In the genomic region with DNA sequence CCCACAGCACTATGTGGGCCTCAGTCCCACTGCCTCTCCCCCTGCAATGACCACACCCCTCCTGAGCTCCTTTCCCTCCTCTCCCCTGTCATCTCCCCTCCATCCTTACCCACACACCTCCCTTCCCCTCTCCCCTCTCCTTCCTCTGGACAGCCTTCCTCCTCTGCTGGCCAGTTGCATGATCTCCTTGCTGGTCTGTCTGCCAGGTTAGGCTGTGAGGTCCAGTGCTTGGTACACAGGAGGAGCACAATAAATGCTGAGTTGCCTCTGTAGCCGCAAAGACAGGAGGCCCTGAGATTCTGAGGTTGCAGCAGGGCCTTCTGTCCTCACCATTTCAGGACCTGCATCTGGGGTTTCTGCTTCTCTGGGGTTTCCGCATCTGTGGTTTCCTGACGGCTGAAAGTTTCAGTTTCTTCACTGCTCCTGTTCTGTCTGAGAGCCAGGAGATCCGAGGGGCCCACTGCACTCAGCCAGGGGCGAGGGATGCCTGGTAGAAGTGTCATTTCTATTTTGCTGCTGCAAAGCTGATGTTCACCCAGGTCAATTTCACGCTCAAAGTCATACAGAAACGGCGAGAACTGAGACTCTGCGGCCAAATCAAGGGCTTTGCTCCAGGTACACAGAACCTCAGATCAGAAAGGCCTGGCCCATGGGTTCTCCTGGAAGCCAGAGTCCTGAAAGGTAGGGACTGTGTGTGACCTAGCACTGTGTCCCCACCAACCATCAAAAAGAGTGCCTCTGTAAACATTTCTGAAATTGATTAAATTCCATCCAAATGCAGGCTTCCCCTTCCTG, we compare ENCODE assay signal across 9 cellular contexts. TPM values are rescaled to one million over a fixed set of nuclear protein-coding genes. Genes with fewer than 3 reads are reported as not detected.
DNase-seq lines count a peak whose midpoint lies in the region; ATAC-seq and TF ChIP-seq lines count a peak whose summit lies in the region.
"Had no signal": no experiment of that assay in that cellular context is flagged by ENCODE, and none has a peak within 500 bp of the region (broad histone marks: within the 10 kb centered on the region; RNA-seq: fewer than 3 reads in every experiment).

No MANE protein-coding gene starts in this region.

- no peak for DNase-seq in WERI-Rb-1
- DNase-seq in natural killer cell: no peak
- DNase-seq in NCI-H774 (lab: John Stamatoyannopoulos, UW): no peak
- no peak for DNase-seq in DMS79 (lab: John Stamatoyannopoulos, UW)
- no peak for DNase-seq in T1000 (lab: John Stamatoyannopoulos, UW)

- H3K27ac ChIP-seq in WERI-Rb-1: peak overlapping the region; percentile 68

- no peak overlapping the region for H3K4me3 ChIP-seq in WERI-Rb-1 (ENCODE audit: low read depth, low read length)

- H3K36me3 Mint-ChIP-seq in natural killer cell: no peaks in the 10 kb centered on the region

- H3K9me3 ChIP-seq in WERI-Rb-1 (ENCODE audit: severe bottlenecking): no peaks in the 10 kb centered on the region

- H3K27me3 ChIP-seq in WERI-Rb-1 (ENCODE audit: insufficient read depth, low read depth, severe bottlenecking): no peaks in the 10 kb centered on the region

- peaks cover 51 to 53% of the 10 kb centered on the region in 2 donors for H3K4me1 Mint-ChIP-seq in natural killer cell

- H3K4me3 Mint-ChIP-seq in natural killer cell: peak overlapping the region; percentile 80

- peaks cover 0 to 2% of the 10 kb centered on the region in 2 donors for H3K27me3 Mint-ChIP-seq in natural killer cell (ENCODE audit: low read depth in 2 of 2)

- H3K9me3 Mint-ChIP-seq in natural killer cell: no peaks in the 10 kb centered on the region

- H3K36me3 ChIP-seq in WERI-Rb-1: no peaks in the 10 kb centered on the region

- TF ChIP-seq CTCF in WERI-Rb-1 (IDR thresholded peaks at IDR 0.05; ENCODE audit: low read depth, low read length) (no peak), natural killer cell (IDR thresholded peaks at IDR 0.05) (no peak)

- intact Hi-C loops in natural killer cell (cut with micrococcal nuclease): loop anchor here (5.0 kb wide), 2 partner anchors 182 to 307 kb away; no protein-coding TSS in a partner anchor

- peak overlapping the region; percentile 80 to 90 for H3K27ac Mint-ChIP-seq in natural killer cell

- ATAC-seq in GM18520 (IDR thresholded peaks at IDR 0.05; ENCODE audit: unreplicated experiment) (peak; percentile 55), HG02943 (IDR thresholded peaks at IDR 0.05; ENCODE audit: low read depth, unreplicated experiment) (peak; percentile 64), natural killer cell (peak; percentile 72 to 75 (median 74)), GM19035 (IDR thresholded peaks at IDR 0.05; ENCODE audit: unreplicated experiment) (no peak)

RNA-seq across cellular contexts. Expression of gene SLC12A3, which starts 4.6 kb away (rescaled TPM):
- not detected for total RNA-seq in natural killer cell
- total RNA-seq: endothelial cell of umbilical vein had no signal
